ENCODE assay signal across 9 cellular contexts in the genomic region with DNA sequence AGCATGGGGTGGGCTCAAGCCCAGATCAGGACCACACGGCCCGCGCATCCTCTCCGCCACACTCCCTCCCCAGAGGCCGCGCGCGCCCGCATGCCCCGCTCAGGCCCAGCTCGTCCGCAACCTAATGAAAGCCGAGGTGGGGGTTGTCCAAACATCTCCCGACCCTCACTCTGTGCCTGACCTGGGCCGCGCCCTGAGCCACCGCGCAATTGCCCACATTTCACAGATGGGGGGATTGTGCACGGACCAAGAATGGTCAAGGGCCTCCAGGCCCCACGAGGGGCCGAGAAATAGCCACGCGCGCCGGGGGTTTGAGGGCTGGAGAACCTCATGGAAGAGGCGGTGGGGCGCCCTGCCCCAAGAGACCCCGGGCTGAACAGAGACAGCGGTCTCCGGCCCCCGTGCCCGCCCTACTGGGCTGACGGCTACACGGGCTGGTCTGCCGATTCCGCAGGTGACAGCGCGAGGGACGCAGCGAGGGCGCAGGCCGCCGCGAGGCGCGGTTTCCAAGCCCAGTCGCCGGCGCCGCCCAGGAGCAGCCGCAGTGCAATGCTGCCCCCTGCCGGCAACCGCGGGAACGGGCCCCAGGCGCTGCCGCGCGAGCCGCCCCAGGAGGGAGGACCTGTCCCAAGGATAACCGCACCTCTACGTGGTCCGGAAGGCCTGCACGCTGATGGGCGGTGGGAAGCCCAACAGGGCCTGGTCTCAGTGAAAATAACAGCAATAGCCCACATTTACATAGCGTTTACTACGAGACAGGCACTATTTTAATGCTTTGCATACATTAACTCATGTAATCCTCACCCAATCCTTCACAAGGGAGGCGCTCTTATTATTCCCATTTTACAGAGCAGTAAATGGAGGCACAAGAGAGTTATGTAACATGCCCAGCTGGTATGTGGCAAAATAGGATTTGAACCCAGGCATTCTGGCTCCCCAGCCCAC. TPM values are rescaled to one million over a fixed set of nuclear protein-coding genes. Genes with fewer than 3 reads are reported as not detected.
DNase-seq lines count a peak whose midpoint lies in the region; ATAC-seq and TF ChIP-seq lines count a peak whose summit lies in the region.
"Had no signal": no experiment of that assay in that cellular context is flagged by ENCODE, and none has a peak within 500 bp of the region (broad histone marks: within the 10 kb centered on the region; RNA-seq: fewer than 3 reads in every experiment).

No MANE protein-coding gene starts in this region.

- H3K9me2 ChIP-seq in hepatocyte (replicated peaks; ENCODE audit: insufficient read depth), result no peaks in the 10 kb centered on the region

- H3K79me2 ChIP-seq in hepatocyte, result no peaks in the 10 kb centered on the region
- H3K79me2 ChIP-seq in smooth muscle cell (ENCODE audit: low read depth), result no peaks in the 10 kb centered on the region

- H3K27me3 ChIP-seq in hepatocyte (peaks cover 35% of the 10 kb centered on the region), smooth muscle cell (ENCODE audit: low read depth) (peaks cover 44% of the 10 kb centered on the region)

- H3K4me2 ChIP-seq in hepatocyte, result peak overlapping the region; percentile 92
- peak overlapping the region; percentile 84 for H3K4me2 ChIP-seq in smooth muscle cell

- no peaks in the 10 kb centered on the region for H3K4me1 ChIP-seq in hepatocyte (ENCODE audit: insufficient read depth)
- no peaks in the 10 kb centered on the region for H3K4me1 ChIP-seq in smooth muscle cell (ENCODE audit: low read depth)

- no peak for DNase-seq in GM12864 (ENCODE audit: low read depth)
- peak; percentile 78 for DNase-seq in KBM-7
- DNase-seq in T-helper 2 cell, result peak; percentile 54 to 80 (median 68)
- peak in 51 of 58 donors; percentile 31 to 87 (median 60) for DNase-seq in anterior cingulate cortex (lab: John Stamatoyannopoulos, UW)
- peak; percentile 87 for DNase-seq in hepatocyte (ENCODE audit: low spot score)
- DNase-seq in smooth muscle cell (lab: John Stamatoyannopoulos, UW; ENCODE audit: unreplicated experiment), result peak; percentile 67
- DNase-seq in NCI-H2029 treated with DMSO at 0.1 percent for 48 hours (lab: John Stamatoyannopoulos, UW), result no peak

- no peaks in the 10 kb centered on the region for H3K9me3 ChIP-seq in hepatocyte (ENCODE audit: low read depth)
- H3K9me3 ChIP-seq in smooth muscle cell (replicated peaks; ENCODE audit: low read depth), result no peaks in the 10 kb centered on the region

- H3K4me3 ChIP-seq in GM12864 (ENCODE audit: low read depth, low read length), result no peak overlapping the region
- no peak overlapping the region for H3K4me3 ChIP-seq in hepatocyte
- H3K4me3 ChIP-seq in smooth muscle cell, result peak overlapping the region; percentile 38

- WGBS in hepatocyte (ENCODE audit: low lambda C conversion rate, missing lambda C conversion rate), result 30% methylated on average over 59 of the region's 68 CpGs
- 31% methylated on average over 55 of the region's 68 CpGs for WGBS in smooth muscle cell (ENCODE audit: low lambda C conversion rate)

- no peak overlapping the region for H3K9ac ChIP-seq in smooth muscle cell (ENCODE audit: low read depth)

- H2AFZ ChIP-seq in hepatocyte (peak overlapping the region; percentile 58), smooth muscle cell (ENCODE audit: low read depth) (peak overlapping the region; percentile 79)

- in situ Hi-C loops in KBM-7 (cut with MboI; ENCODE audit: low pct_unique_long_range_greater_than_20kb, low sequenced_read_pairs), result loop anchor here (10.0 to 25.0 kb wide), 2 partner anchors 210 to 272 kb away; no protein-coding TSS in a partner anchor

- TF ChIP-seq CTCF in GM12864 (IDR thresholded peaks at IDR 0.05; ENCODE audit: low read depth, low read length, missing control alignments) (peak; percentile 97), hepatocyte (IDR thresholded peaks at IDR 0.05; ENCODE audit: poor library complexity) (peak; percentile 93), smooth muscle cell (IDR thresholded peaks at IDR 0.05; ENCODE audit: borderline replicate concordance, insufficient read depth, poor library complexity, severe bottlenecking) (peak; percentile 99)

- H3F3A ChIP-seq in smooth muscle cell (ENCODE audit: low read depth), result no peaks in the 10 kb centered on the region

- no peaks in the 10 kb centered on the region for H3K36me3 ChIP-seq in hepatocyte (replicated peaks; ENCODE audit: insufficient read depth, low read depth)
- H3K36me3 ChIP-seq in smooth muscle cell (ENCODE audit: low read depth), result no peaks in the 10 kb centered on the region

- ATAC-seq in GM21825 (IDR thresholded peaks at IDR 0.05; ENCODE audit: unreplicated experiment), result peak; percentile 95

- H3K27ac ChIP-seq in hepatocyte (no peak overlapping the region), smooth muscle cell (ENCODE audit: low read depth) (no peak overlapping the region)

- H4K20me1 ChIP-seq in hepatocyte (ENCODE audit: insufficient read depth, poor library complexity, severe bottlenecking), result no peaks in the 10 kb centered on the region
- H4K20me1 ChIP-seq in smooth muscle cell (ENCODE audit: low read depth), result no peaks in the 10 kb centered on the region

RNA-seq across cellular contexts. Expression of gene GRID1, which starts 10.5 kb away (rescaled TPM):
- total RNA-seq in hepatocyte, result 0.24 and 0.37 TPM in 2 replicates
- 0.07 TPM in 2 replicates for polyA plus RNA-seq in hepatocyte
- 7.4 and 7.5 TPM in 2 replicates for total RNA-seq in smooth muscle cell
- 3.1 and 4.4 TPM in 2 replicates for polyA plus RNA-seq in smooth muscle cell
- total RNA-seq: pulmonary artery endothelial cell had no signal

Comparison
In these comparisons a context has a peak if more than half of its experiments do, and no peak if none do; other contexts are left out.
1. DNase-seq: peak in KBM-7 (single experiment), T-helper 2 cell (5 of 5), anterior cingulate cortex (51 of 58), hepatocyte (single experiment) and smooth muscle cell (single experiment); none in GM12864 (single experiment) and NCI-H2029 treated with DMSO at 0.1 percent for 48 hours (single experiment).
2. Peak in every context shown above with its lines, with median percentiles within 50 percentile points of each other: CTCF ChIP-seq.